ENCODE assay signal across 1 cellular context in genomic region chr5:106097308-106097707, GRCh38.
A peak's percentile ranks its signal among the peaks of the same experiment; 100 is the strongest.
TF ChIP-seq lines count a peak whose summit lies in the region.

No MANE protein-coding gene starts in this region.

TF ChIP-seq in SK-N-SH, 30 proteins besides CTCF, POLR2A, EP300 and RAD21:
- TF ChIP-seq NFIC (IDR thresholded peaks at IDR 0.05; ENCODE audit: borderline replicate concordance) (peak; percentile 96), YY1 (IDR thresholded peaks at IDR 0.05; ENCODE audit: low read depth) (peak; percentile 57; the same call in 1 of the 2 replicates), JUND (IDR thresholded peaks at IDR 0.05) (peak; percentile 90), EZH2phosphoT487 (IDR thresholded peaks at IDR 0.05; ENCODE audit: borderline replicate concordance, low read depth) (no peak), RFX5 (IDR thresholded peaks at IDR 0.05; ENCODE audit: low read length) (no peak), SMC3 (IDR thresholded peaks at IDR 0.05; ENCODE audit: low read depth, low read length) (no peak), GATA2 (CRISPR knock-in tag; IDR thresholded peaks at IDR 0.05) (no peak), MEF2A (IDR thresholded peaks at IDR 0.05; ENCODE audit: borderline replicate concordance, low read depth) (no peak), CHD2 (IDR thresholded peaks at IDR 0.05; ENCODE audit: low read length, partially characterized antibody) (no peak), ELF1 (IDR thresholded peaks at IDR 0.05) (no peak), MXI1 (IDR thresholded peaks at IDR 0.05; ENCODE audit: low read depth, low read length) (no peak), TAF1 (IDR thresholded peaks at IDR 0.05; ENCODE audit: borderline replicate concordance, low read depth, low read length) (no peak), RXRA (IDR thresholded peaks at IDR 0.05; ENCODE audit: borderline replicate concordance, low read depth) (no peak), ZBTB33 (IDR thresholded peaks at IDR 0.05; ENCODE audit: borderline replicate concordance, low read depth) (peak; percentile 55; the same call in 1 of the 2 replicates), FOXM1 (IDR thresholded peaks at IDR 0.05; ENCODE audit: low read depth) (peak; percentile 58), POLR2AphosphoS5 (IDR thresholded peaks at IDR 0.05; ENCODE audit: low read depth, low read length) (peak; percentile 69; the same call in 1 of the 2 replicates), TCF12 (IDR thresholded peaks at IDR 0.05) (peak; percentile 93), GABPA (IDR thresholded peaks at IDR 0.05; ENCODE audit: low read depth) (no peak), NRF1 (IDR thresholded peaks at IDR 0.05; ENCODE audit: low read depth, low read length) (no peak), RCOR1 (IDR thresholded peaks at IDR 0.05; ENCODE audit: low read length) (no peak), MAX (IDR thresholded peaks at IDR 0.05; ENCODE audit: low read depth) (no peak), FOSL2 (IDR thresholded peaks at IDR 0.05; ENCODE audit: borderline replicate concordance, low read depth) (peak; percentile 54; the same call in 1 of the 2 replicates), FOXJ3 (CRISPR knock-in tag; IDR thresholded peaks at IDR 0.05) (no peak), SIN3A (IDR thresholded peaks at IDR 0.05; ENCODE audit: borderline replicate concordance, low read depth, low read length) (peak; percentile 19; the same call in 1 of the 2 replicates), TEAD4 (IDR thresholded peaks at IDR 0.05; ENCODE audit: borderline replicate concordance, insufficient read depth) (peak; percentile 85)
- TF ChIP-seq, protein P1, sequence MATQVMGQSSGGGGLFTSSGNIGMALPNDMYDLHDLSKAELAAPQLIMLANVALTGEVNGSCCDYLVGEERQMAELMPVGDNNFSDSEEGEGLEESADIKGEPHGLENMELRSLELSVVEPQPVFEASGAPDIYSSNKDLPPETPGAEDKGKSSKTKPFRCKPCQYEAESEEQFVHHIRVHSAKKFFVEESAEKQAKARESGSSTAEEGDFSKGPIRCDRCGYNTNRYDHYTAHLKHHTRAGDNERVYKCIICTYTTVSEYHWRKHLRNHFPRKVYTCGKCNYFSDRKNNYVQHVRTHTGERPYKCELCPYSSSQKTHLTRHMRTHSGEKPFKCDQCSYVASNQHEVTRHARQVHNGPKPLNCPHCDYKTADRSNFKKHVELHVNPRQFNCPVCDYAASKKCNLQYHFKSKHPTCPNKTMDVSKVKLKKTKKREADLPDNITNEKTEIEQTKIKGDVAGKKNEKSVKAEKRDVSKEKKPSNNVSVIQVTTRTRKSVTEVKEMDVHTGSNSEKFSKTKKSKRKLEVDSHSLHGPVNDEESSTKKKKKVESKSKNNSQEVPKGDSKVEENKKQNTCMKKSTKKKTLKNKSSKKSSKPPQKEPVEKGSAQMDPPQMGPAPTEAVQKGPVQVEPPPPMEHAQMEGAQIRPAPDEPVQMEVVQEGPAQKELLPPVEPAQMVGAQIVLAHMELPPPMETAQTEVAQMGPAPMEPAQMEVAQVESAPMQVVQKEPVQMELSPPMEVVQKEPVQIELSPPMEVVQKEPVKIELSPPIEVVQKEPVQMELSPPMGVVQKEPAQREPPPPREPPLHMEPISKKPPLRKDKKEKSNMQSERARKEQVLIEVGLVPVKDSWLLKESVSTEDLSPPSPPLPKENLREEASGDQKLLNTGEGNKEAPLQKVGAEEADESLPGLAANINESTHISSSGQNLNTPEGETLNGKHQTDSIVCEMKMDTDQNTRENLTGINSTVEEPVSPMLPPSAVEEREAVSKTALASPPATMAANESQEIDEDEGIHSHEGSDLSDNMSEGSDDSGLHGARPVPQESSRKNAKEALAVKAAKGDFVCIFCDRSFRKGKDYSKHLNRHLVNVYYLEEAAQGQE (IDR thresholded peaks at IDR 0.05; ENCODE audit: low read depth, low read length), result no peak
- TF ChIP-seq, protein P2, sequence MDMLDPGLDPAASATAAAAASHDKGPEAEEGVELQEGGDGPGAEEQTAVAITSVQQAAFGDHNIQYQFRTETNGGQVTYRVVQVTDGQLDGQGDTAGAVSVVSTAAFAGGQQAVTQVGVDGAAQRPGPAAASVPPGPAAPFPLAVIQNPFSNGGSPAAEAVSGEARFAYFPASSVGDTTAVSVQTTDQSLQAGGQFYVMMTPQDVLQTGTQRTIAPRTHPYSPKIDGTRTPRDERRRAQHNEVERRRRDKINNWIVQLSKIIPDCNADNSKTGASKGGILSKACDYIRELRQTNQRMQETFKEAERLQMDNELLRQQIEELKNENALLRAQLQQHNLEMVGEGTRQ (IDR thresholded peaks at IDR 0.05; ENCODE audit: borderline replicate concordance, low read depth, low read length), result no peak
- TF ChIP-seq, protein P3, sequence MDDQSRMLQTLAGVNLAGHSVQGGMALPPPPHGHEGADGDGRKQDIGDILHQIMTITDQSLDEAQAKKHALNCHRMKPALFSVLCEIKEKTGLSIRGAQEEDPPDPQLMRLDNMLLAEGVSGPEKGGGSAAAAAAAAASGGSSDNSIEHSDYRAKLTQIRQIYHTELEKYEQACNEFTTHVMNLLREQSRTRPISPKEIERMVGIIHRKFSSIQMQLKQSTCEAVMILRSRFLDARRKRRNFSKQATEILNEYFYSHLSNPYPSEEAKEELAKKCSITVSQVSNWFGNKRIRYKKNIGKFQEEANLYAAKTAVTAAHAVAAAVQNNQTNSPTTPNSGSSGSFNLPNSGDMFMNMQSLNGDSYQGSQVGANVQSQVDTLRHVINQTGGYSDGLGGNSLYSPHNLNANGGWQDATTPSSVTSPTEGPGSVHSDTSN (IDR thresholded peaks at IDR 0.05), result peak; percentile 94
- TF ChIP-seq, protein P4, sequence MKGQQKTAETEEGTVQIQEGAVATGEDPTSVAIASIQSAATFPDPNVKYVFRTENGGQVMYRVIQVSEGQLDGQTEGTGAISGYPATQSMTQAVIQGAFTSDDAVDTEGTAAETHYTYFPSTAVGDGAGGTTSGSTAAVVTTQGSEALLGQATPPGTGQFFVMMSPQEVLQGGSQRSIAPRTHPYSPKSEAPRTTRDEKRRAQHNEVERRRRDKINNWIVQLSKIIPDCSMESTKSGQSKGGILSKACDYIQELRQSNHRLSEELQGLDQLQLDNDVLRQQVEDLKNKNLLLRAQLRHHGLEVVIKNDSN (IDR thresholded peaks at IDR 0.05; ENCODE audit: borderline replicate concordance, low read depth), result no peak
- TF ChIP-seq, protein P5, sequence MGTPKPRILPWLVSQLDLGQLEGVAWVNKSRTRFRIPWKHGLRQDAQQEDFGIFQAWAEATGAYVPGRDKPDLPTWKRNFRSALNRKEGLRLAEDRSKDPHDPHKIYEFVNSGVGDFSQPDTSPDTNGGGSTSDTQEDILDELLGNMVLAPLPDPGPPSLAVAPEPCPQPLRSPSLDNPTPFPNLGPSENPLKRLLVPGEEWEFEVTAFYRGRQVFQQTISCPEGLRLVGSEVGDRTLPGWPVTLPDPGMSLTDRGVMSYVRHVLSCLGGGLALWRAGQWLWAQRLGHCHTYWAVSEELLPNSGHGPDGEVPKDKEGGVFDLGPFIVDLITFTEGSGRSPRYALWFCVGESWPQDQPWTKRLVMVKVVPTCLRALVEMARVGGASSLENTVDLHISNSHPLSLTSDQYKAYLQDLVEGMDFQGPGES (IDR thresholded peaks at IDR 0.05; ENCODE audit: low read depth, low read length), result no peak
